In the genomic region with DNA sequence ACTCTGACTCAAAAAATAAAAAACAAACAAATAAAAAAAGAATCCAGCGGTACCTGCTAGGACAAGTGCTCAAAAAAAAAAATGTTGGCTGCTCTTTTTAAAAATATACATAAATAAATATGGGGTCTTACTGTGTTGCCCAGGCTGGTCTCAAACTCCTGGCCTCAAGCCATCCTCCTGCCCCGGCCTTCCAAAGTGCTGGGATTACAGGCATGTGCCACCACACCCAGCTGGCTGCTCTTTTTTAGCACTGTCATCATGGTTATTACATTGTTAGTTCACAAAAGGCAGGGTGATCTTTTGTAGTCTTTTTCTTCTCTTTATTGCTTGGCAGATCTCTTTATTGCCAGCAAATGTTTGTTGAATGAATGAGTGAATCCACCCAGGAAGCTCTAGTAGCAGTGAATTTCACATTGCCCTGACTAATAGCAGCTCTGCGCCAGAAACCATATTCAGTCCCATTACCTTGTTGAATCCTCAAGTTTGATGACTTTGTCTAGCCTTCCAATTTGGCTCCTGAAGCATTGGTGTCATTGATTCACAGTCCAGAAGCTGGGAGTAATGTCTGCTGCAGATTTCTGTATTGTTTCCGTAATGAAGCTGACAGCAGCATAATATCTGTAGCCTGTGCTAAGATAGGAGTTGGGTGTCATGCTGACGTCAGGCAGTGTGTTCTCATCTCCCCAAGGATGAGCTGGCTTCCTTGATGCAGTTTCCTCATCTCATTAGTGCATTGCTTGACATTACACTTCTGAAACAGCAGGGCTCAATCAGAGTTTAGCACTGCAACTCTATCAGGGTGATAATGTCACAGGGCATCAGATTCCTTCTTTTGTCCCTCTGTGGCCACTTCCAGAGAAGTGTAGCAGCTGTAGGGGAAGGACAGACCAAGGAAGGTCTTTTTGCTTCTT, we compare ENCODE assay signal across 12 cellular contexts.
A peak's percentile ranks its signal among the peaks of the same experiment; 100 is the strongest.
DNase-seq lines count a peak whose midpoint lies in the region; ATAC-seq, FAIRE-seq and TF ChIP-seq lines count a peak whose summit lies in the region.
"Had no signal": no experiment of that assay in that cellular context is flagged by ENCODE, and none has a peak within 500 bp of the region (broad histone marks: within the 10 kb centered on the region; RNA-seq: fewer than 3 reads in every experiment).

No MANE protein-coding gene starts in this region.

- H3K4me3 ChIP-seq in ACC112 (ENCODE audit: low read depth, low read length) (no peak overlapping the region), cardiac fibroblast (replicated peaks in 1 of 2; ENCODE audit: low read depth in 2 of 2, low read length in 2 of 2) (no peak overlapping the region), left lung (no peak overlapping the region)
- no peak overlapping the region for H3K4me3 ChIP-seq in CD8-positive, alpha-beta T cell (ENCODE audit: low read depth, low read length)
- H3K4me3 ChIP-seq: esophagus muscularis mucosa had no signal

- TF ChIP-seq CTCF in cardiac fibroblast (IDR thresholded peaks at IDR 0.05; ENCODE audit: low read depth, low read length) (peak; percentile 17), left lung (IDR thresholded peaks at IDR 0.05) (no peak)
- TF ChIP-seq CTCF in CD8-positive, alpha-beta T cell (IDR thresholded peaks at IDR 0.05), result no peak

- POLR2A ChIA-PET in CD8-positive, alpha-beta T cell (lab: Charles Lee), result interaction anchor here (0.5 to 1.0 kb wide), 2 partner anchors 11 to 12 kb away, joined by 3 to 4 read pairs; no protein-coding TSS in a partner anchor

- peaks cover 8% of the 10 kb centered on the region for H3K4me1 Mint-ChIP-seq in CD8-positive, alpha-beta T cell (ENCODE audit: low read depth)

- intact Hi-C loops in left lung (cut with DNase I), result no loop called here
- intact Hi-C loops in CD8-positive, alpha-beta T cell (cut with DNase I, micrococcal nuclease), result no loop called here

- peaks cover 16% of the 10 kb centered on the region for H3K4me1 ChIP-seq in ACC112 (ENCODE audit: control insufficient read depth, insufficient read depth, low read length, unreplicated experiment)
- H3K4me1 ChIP-seq in left lung, result peaks cover 0 to 52% of the 10 kb centered on the region in 2 donors
- H3K4me1 ChIP-seq in CD8-positive, alpha-beta T cell (ENCODE audit: insufficient read depth, low read length), result peaks cover 6% of the 10 kb centered on the region

- H3K4me3 Mint-ChIP-seq in CD8-positive, alpha-beta T cell, result no peak overlapping the region
- H3K4me3 Mint-ChIP-seq: activated naive CD4-positive, alpha-beta T cell treated with anti-CD3 and anti-CD28 coated beads for 36 hours had no signal

- no peaks in the 10 kb centered on the region for H3K79me2 ChIP-seq in ACC112 (ENCODE audit: control insufficient read depth, insufficient read depth, low read length, unreplicated experiment)

- no peak overlapping the region for H3K27ac Mint-ChIP-seq in CD8-positive, alpha-beta T cell
- H3K27ac Mint-ChIP-seq: activated naive CD4-positive, alpha-beta T cell treated with anti-CD3 and anti-CD28 coated beads for 36 hours had no signal

- H3K36me3 ChIP-seq in ACC112 (ENCODE audit: insufficient read depth, low read length), result no peaks in the 10 kb centered on the region
- H3K36me3 ChIP-seq in left lung, result no peaks in the 10 kb centered on the region
- no peaks in the 10 kb centered on the region for H3K36me3 ChIP-seq in CD8-positive, alpha-beta T cell (ENCODE audit: insufficient read depth, low read length)
- H3K36me3 ChIP-seq: esophagus muscularis mucosa had no signal

- peak; percentile 53 for ATAC-seq in left lung
- no peak for ATAC-seq in CD8-positive, alpha-beta T cell

- H3K27me3 ChIP-seq in ACC112 (ENCODE audit: insufficient read depth, low read length), result peaks cover 4% of the 10 kb centered on the region; the same call in 1 of the 2 replicates
- H3K27me3 ChIP-seq in left lung, result peaks cover 22 to 60% of the 10 kb centered on the region in 2 donors
- H3K27me3 ChIP-seq in CD8-positive, alpha-beta T cell (ENCODE audit: insufficient read depth, low read length), result no peaks in the 10 kb centered on the region

- no peak for FAIRE-seq in HTR-8/SVneo (lab: Jason Lieb, UNC)
- FAIRE-seq in H54 (lab: Jason Lieb, UNC), result no peak

- H2AFZ ChIP-seq in ACC112 (ENCODE audit: low read length, unreplicated experiment), result no peak overlapping the region

- peaks cover 34% of the 10 kb centered on the region for H3K27me3 Mint-ChIP-seq in CD8-positive, alpha-beta T cell (ENCODE audit: low read depth)

- DNase-seq in HTR-8/SVneo (ENCODE audit: insufficient read length, low spot score) (peak; percentile 20), cardiac fibroblast (ENCODE audit: low read depth in 2 of 2) (peak; percentile 83 to 89), left lung (peak in 1 of 2 donors; percentile 69), NCI-H2029 treated with DMSO at 0.1 percent for 48 hours (lab: John Stamatoyannopoulos, UW) (no peak), H54 (ENCODE audit: insufficient read length, low spot score) (no peak)
- no peak for DNase-seq in activated CD8-positive, alpha-beta memory T cell treated with anti-CD3 and anti-CD28 coated beads, Interleukin-2, amount 50 U/mL, for 4 hours
- no peak for DNase-seq in CD8-positive, alpha-beta T cell
- DNase-seq: activated naive CD4-positive, alpha-beta T cell treated with anti-CD3 and anti-CD28 coated beads for 36 hours; NCI-H1694; occipital lobe had no signal

- no peak for TF ChIP-seq POLR2A in H54 (IDR thresholded peaks at IDR 0.05; ENCODE audit: low read depth, low read length)

- H3K9me3 ChIP-seq in left lung, result no peaks in the 10 kb centered on the region
- no peaks in the 10 kb centered on the region for H3K9me3 ChIP-seq in CD8-positive, alpha-beta T cell (ENCODE audit: low read length)
- H3K9me3 ChIP-seq: esophagus muscularis mucosa had no signal

- no peaks in the 10 kb centered on the region for H3K36me3 Mint-ChIP-seq in CD8-positive, alpha-beta T cell

- H3K27ac ChIP-seq in ACC112 (ENCODE audit: low read depth, low read length) (peak overlapping the region; percentile 67), left lung (peak overlapping the region in 1 of 2 donors; percentile 24)
- no peak overlapping the region for H3K27ac ChIP-seq in CD8-positive, alpha-beta T cell (ENCODE audit: low read depth, low read length)
- H3K27ac ChIP-seq: esophagus muscularis mucosa had no signal

- no peaks in the 10 kb centered on the region for H3K9me3 Mint-ChIP-seq in CD8-positive, alpha-beta T cell
- H3K9me3 Mint-ChIP-seq: activated naive CD4-positive, alpha-beta T cell treated with anti-CD3 and anti-CD28 coated beads for 36 hours had no signal

- CTCF ChIA-PET in CD8-positive, alpha-beta T cell (lab: Charles Lee), result no interaction called here

Comparison
In these comparisons a context has a peak if more than half of its experiments do, and no peak if none do; other contexts are left out.
1. DNase-seq: peak in HTR-8/SVneo (single experiment) and cardiac fibroblast (2 of 2); none in activated CD8-positive, alpha-beta memory T cell treated with anti-CD3 and anti-CD28 coated beads, Interleukin-2, amount 50 U/mL, for 4 hours (single experiment), CD8-positive, alpha-beta T cell (0 of 7), NCI-H2029 treated with DMSO at 0.1 percent for 48 hours (single experiment) and H54 (single experiment).